10 cellular contexts compared by ENCODE assay signal in genomic region chr9:131650254-131650653, GRCh38.
A peak's percentile ranks its signal among the peaks of the same experiment; 100 is the strongest.
DNase-seq lines count a peak whose midpoint lies in the region; ATAC-seq and TF ChIP-seq lines count a peak whose summit lies in the region.
"Had no signal": no experiment of that assay in that cellular context is flagged by ENCODE, and none has a peak within 500 bp of the region (broad histone marks: within the 10 kb centered on the region; RNA-seq: fewer than 3 reads in every experiment).

No MANE protein-coding gene starts in this region.

- intact Hi-C loops in ascending aorta (cut with DNase I) = no loop called here

- TF ChIP-seq CTCF in HFFc6 (IDR thresholded peaks at IDR 0.05) (no peak), ascending aorta (IDR thresholded peaks at IDR 0.05) (no peak), brain microvascular endothelial cell (IDR thresholded peaks at IDR 0.05; ENCODE audit: low read depth, low read length, missing control alignments) (no peak)

- in situ Hi-C loops in brain microvascular endothelial cell (cut with HindIII; ENCODE audit: low pct_ligation_motif_present, low sequenced_read_pairs) = no loop called here

- H3K27ac ChIP-seq in ascending aorta (peak overlapping the region; percentile 13 to 19), brain microvascular endothelial cell (no peak overlapping the region)

- no peaks in the 10 kb centered on the region for H3K9me3 ChIP-seq in ascending aorta

- H3K4me3 ChIP-seq in ascending aorta (no peak overlapping the region), brain microvascular endothelial cell (ENCODE audit: low read depth, low read length) (no peak overlapping the region)

- H3K4me1 Mint-ChIP-seq in HFFc6 (ENCODE audit: low read depth) = peaks cover 33% of the 10 kb centered on the region

- no peaks in the 10 kb centered on the region for H3K9me3 Mint-ChIP-seq in HFFc6
- H3K9me3 Mint-ChIP-seq: IgD-negative memory B cell had no signal

- peak overlapping the region; percentile 93 for H3K27ac Mint-ChIP-seq in HFFc6

- ATAC-seq in left lobe of liver (peak; percentile 61), GM18511 (IDR thresholded peaks at IDR 0.05; ENCODE audit: unreplicated experiment) (no peak)

- H3K27me3 Mint-ChIP-seq in HFFc6 (ENCODE audit: insufficient read depth) = peaks cover 3% of the 10 kb centered on the region
- H3K27me3 Mint-ChIP-seq: IgD-negative memory B cell had no signal

- peaks cover 5% of the 10 kb centered on the region for H3K36me3 Mint-ChIP-seq in HFFc6 (ENCODE audit: low read depth)

- H3K27me3 ChIP-seq in ascending aorta = no peaks in the 10 kb centered on the region
- no peaks in the 10 kb centered on the region for H3K27me3 ChIP-seq in brain microvascular endothelial cell (replicated peaks)

- peaks cover 15% of the 10 kb centered on the region in 2 donors for H3K36me3 ChIP-seq in ascending aorta
- H3K36me3 ChIP-seq in brain microvascular endothelial cell (replicated peaks) = no peaks in the 10 kb centered on the region

- peak; percentile 88 for DNase-seq in HFFc6
- peak in 1 of 2 donors; percentile 86 for DNase-seq in ascending aorta (ENCODE audit: low spot score in 2 of 2)
- no peak for DNase-seq in left lobe of liver (ENCODE audit: low spot score)
- peak; percentile 70 for DNase-seq in stromal cell of bone marrow (ENCODE audit: low read depth)
- no peak for DNase-seq in brain microvascular endothelial cell
- no peak for DNase-seq in NCI-H187 (lab: John Stamatoyannopoulos, UW)
- DNase-seq: dermis blood vessel endothelial cell, T-helper 1 cell had no signal

- peaks cover 0 to 15% of the 10 kb centered on the region in 2 donors for H3K4me1 ChIP-seq in ascending aorta

- peak overlapping the region; percentile 57; the same call in 1 of the 2 replicates for H3K4me3 Mint-ChIP-seq in HFFc6

Comparison
In these comparisons a context has a peak if more than half of its experiments do, and no peak if none do; other contexts are left out.
1. DNase-seq: peak in HFFc6 (single experiment) and stromal cell of bone marrow (single experiment); none in left lobe of liver (single experiment), brain microvascular endothelial cell (single experiment) and NCI-H187 (0 of 2).